10 cellular contexts compared by ENCODE assay signal in the genomic region with DNA sequence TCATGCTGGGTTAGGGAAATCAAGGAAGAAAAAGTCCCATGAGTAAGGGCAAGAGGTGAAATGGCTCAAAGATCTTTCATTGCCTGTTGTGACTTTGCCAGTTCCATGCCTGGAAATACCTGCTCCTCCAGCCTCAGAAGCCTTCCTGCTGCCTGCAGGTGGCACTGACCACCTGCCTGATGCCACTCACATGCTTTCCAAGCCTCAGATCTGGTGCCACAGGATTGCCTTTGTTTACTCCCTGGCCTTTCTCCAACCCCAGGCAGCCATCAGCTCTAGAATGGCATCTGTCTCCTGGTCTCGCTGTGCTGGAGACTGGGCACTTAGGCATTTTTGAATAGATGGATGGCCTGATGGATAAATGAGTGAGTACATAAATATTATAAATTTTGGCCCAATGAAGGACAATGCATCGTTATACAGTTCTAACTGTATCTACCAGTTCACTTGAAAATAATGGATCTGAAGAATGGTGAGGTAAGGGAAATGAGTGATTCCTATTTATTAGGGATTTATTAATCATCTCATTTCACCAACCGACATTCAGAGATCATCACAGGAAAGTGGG.
DNase-seq lines count a peak whose midpoint lies in the region; ATAC-seq, FAIRE-seq and TF ChIP-seq lines count a peak whose summit lies in the region.
"Had no signal": no experiment of that assay in that cellular context is flagged by ENCODE, and none has a peak within 500 bp of the region (broad histone marks: within the 10 kb centered on the region; RNA-seq: fewer than 3 reads in every experiment).

No MANE protein-coding gene starts in this region.

- H3K4me1 ChIP-seq in HepG2 (ENCODE audit: insufficient read depth, low read length): no peaks in the 10 kb centered on the region

- no peak overlapping the region for H3K4me3 ChIP-seq in HepG2 (replicated peaks in 1 of 3; ENCODE audit: insufficient read depth in 1 of 3, low read depth in 2 of 3, low read length in 3 of 3)

- no peak for TF ChIP-seq EP300 in HepG2 (IDR thresholded peaks at IDR 0.05; ENCODE audit: low read depth in 2 of 2, low read length in 2 of 2)
- TF ChIP-seq EP300 in HepG2 (CRISPR knock-in tag; IDR thresholded peaks at IDR 0.05; ENCODE audit: borderline replicate concordance): no peak

- H3K27me3 ChIP-seq in HepG2 (ENCODE audit: control insufficient read depth in 1 of 2, insufficient read depth in 2 of 2, low read length in 2 of 2): no peaks in the 10 kb centered on the region

- intact Hi-C loops in HepG2 (cut with micrococcal nuclease; ENCODE audit: unreplicated experiment): no loop called here

- 5% methylated on average over 3 of the region's 3 CpGs for WGBS in HepG2 (ENCODE audit: low lambda C conversion rate)

- peak; percentile 43 for TF ChIP-seq CTCF in HepG2 (CRISPR knock-in tag; IDR thresholded peaks at IDR 0.05)

- H2AFZ ChIP-seq in HepG2 (ENCODE audit: low read length): no peak overlapping the region

- ATAC-seq in SK-N-SH treated with all-trans-retinoic acid at 6 μM for 48 hours (peak; percentile 30; the same call in 2 of the 3 replicates), HepG2 (no peak; the same call in 2 of the 3 replicates)

- POLR2A ChIA-PET in HepG2 (lab: Yijun Ruan, JAX): no interaction called here

- no peak for FAIRE-seq in HepG2 (lab: Jason Lieb, UNC)

- H3K36me3 ChIP-seq in HepG2 (replicated peaks in 1 of 2; ENCODE audit: control insufficient read depth in 1 of 2, insufficient read depth in 2 of 2, low read length in 2 of 2): no peaks in the 10 kb centered on the region

- H3K27ac ChIP-seq in HepG2 (ENCODE audit: extremely low read length, insufficient read depth, low read length): no peak overlapping the region

- in situ Hi-C loops in HepG2 (cut with HindIII; ENCODE audit: extremely low pct_ligation_motif_present, low pct_unique_long_range_greater_than_20kb): no loop called here

- no peaks in the 10 kb centered on the region for H3K9me3 ChIP-seq in HepG2 (ENCODE audit: low read length)

- CTCF ChIA-PET in HepG2 (lab: Yijun Ruan, JAX; ENCODE audit: low intra/inter-chr PET ratio, low total read pairs): no interaction called here

- no peak for TF ChIP-seq RAD21 in HepG2 (CRISPR knock-in tag; IDR thresholded peaks at IDR 0.05)

- DNase-seq in D341Med (ENCODE audit: low spot score) (peak; percentile 46), HT1080 (ENCODE audit: low read depth) (peak; percentile 24), HepG2 (ENCODE audit: low spot score) (peak; percentile 3), NCI-H2196 (lab: John Stamatoyannopoulos, UW; ENCODE audit: unreplicated experiment) (no peak), NCI-H146 (lab: John Stamatoyannopoulos, UW) (no peak), GF-D8 (lab: John Stamatoyannopoulos, UW) (no peak), NCI-H146 treated with DMSO at 0.1 percent for 48 hours (lab: John Stamatoyannopoulos, UW; ENCODE audit: unreplicated experiment) (no peak)
- DNase-seq: activated CD4-positive, alpha-beta T cell treated with anti-CD3 and anti-CD28 coated beads for 1 hour; NCI-H2227 treated with DMSO at 0.1 percent for 48 hours had no signal

- BruUV-seq in HepG2 (replicated peaks; lab: Mats Ljungman, UMichigan): no TSS peak

- no peaks in the 10 kb centered on the region for H4K20me1 ChIP-seq in HepG2 (ENCODE audit: insufficient read depth, low read length)

- no peak overlapping the region for H3K9ac ChIP-seq in HepG2 (ENCODE audit: insufficient read depth, low read depth, low read length)

- H3K79me2 ChIP-seq in HepG2 (ENCODE audit: insufficient read depth, low read length): no peaks in the 10 kb centered on the region

- no peak overlapping the region for H3K4me2 ChIP-seq in HepG2 (ENCODE audit: low read depth, low read length)

- no peak for TF ChIP-seq POLR2A in HepG2 (IDR thresholded peaks at IDR 0.05; ENCODE audit: insufficient read depth in 1 of 2, low read depth in 2 of 2, low read length in 2 of 2)

TF ChIP-seq in SK-N-SH treated with all-trans-retinoic acid at 6 μM for 48 hours, 23 proteins besides CTCF, POLR2A, EP300 and RAD21:
- no peak for TF ChIP-seq OSR1 (CRISPR knock-in tag; IDR thresholded peaks at IDR 0.05)

TF ChIP-seq in HepG2, 621 proteins besides CTCF, POLR2A, EP300 and RAD21:
- peak; percentile 56 for TF ChIP-seq STAG1 (CRISPR knock-in tag; IDR thresholded peaks at IDR 0.05)
- TF ChIP-seq SATB2 (CRISPR knock-in tag; IDR thresholded peaks at IDR 0.05): no peak
- TF ChIP-seq MXD4 (CRISPR knock-in tag; IDR thresholded peaks at IDR 0.05): no peak
- no peak for TF ChIP-seq ZNF660 (CRISPR knock-in tag; IDR thresholded peaks at IDR 0.05; ENCODE audit: borderline replicate concordance, low read depth)
- TF ChIP-seq KLF15 (CRISPR knock-in tag; IDR thresholded peaks at IDR 0.05; ENCODE audit: borderline replicate concordance): no peak
- TF ChIP-seq ZNF180 (CRISPR knock-in tag; IDR thresholded peaks at IDR 0.05; ENCODE audit: borderline replicate concordance, low read depth): no peak
- no peak for TF ChIP-seq ZNF558 (CRISPR knock-in tag; IDR thresholded peaks at IDR 0.05; ENCODE audit: borderline replicate concordance)

Comparison
In these comparisons a context has a peak if more than half of its experiments do, and no peak if none do; other contexts are left out.
1. DNase-seq: peak in D341Med (single experiment), HT1080 (single experiment) and HepG2 (single experiment); none in NCI-H2196 (single experiment), NCI-H146 (single experiment), GF-D8 (single experiment) and NCI-H146 treated with DMSO at 0.1 percent for 48 hours (single experiment).